ENCODE assay signal across 11 cellular contexts in the genomic region with DNA sequence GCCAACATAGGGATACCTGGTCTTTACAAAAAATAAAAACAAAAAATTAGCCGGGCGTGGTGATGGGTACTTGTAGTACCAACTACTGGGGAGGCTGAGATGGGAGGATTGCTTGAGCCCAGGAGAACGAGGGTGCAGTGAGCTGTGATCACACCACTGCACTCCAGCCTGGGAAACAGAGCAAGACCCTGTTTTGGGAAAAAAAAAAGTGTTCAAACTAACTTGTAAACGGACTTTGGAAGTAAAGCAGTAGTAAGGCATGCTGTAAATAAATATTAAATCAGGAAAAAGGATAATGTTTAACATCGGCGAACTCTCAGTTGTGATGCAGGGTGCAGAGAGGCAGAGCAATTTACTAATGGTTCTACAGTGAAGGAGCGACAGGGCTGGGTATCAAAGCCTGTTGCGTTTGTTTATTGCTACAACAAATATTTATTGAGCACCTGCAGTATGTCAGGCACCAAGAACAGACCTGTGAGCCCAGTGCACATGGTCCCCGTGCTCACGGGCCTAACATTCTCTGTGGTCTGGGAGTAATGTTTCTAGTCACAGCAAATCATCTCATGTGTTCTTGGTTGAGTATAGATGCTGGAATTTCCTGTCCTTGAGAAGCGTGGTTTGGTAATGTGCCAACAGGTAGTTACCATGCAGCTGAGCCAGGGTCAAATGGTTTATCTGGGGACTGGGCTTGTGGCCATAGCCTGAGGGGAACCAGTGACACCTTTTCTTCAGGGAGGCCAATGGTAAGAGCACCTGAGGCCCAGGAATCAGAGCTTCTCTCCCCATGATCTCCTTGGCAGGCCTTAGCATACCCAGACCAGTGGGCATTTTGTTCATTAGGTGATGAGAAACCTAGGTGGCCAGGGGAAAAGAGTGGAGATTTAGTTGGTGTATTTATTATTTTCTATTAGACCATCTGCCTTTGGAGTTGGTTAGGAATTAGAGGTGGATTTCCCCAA. TPM values are rescaled to one million over a fixed set of nuclear protein-coding genes. Genes with fewer than 3 reads are reported as not detected.
DNase-seq lines count a peak whose midpoint lies in the region; ATAC-seq and TF ChIP-seq lines count a peak whose summit lies in the region.
"Had no signal": no experiment of that assay in that cellular context is flagged by ENCODE, and none has a peak within 500 bp of the region (broad histone marks: within the 10 kb centered on the region; RNA-seq: fewer than 3 reads in every experiment).

No MANE protein-coding gene starts in this region.

- no peaks in the 10 kb centered on the region for H3K36me3 ChIP-seq in SJCRH30

- peaks cover 28% of the 10 kb centered on the region for H3K4me1 ChIP-seq in SJCRH30

- no peak overlapping the region for H3K4me3 Mint-ChIP-seq in osteocyte (ENCODE audit: unreplicated experiment)
- H3K4me3 Mint-ChIP-seq: GM23338; stimulated activated naive CD8-positive, alpha-beta T cell treated with anti-CD3 and anti-CD28 coated beads, Interleukin-15, amount 100 ng/mL, for 72 hours had no signal

- no peak for TF ChIP-seq CTCF in osteocyte (IDR thresholded peaks at IDR 0.05)

- DNase-seq in SJCRH30: peak; percentile 35 to 59
- DNase-seq in osteocyte (ENCODE audit: extremely low spot score, unreplicated experiment): peak; percentile 60
- no peak for DNase-seq in activated CD4-positive, alpha-beta T cell treated with anti-CD3 and anti-CD28 coated beads, Interleukin-2, amount 50 U/mL, for 48 hours
- no peak for DNase-seq in effector CD4-positive, alpha-beta T cell
- no peak for DNase-seq in NCI-H2081 (lab: John Stamatoyannopoulos, UW)
- DNase-seq: KG1; stimulated activated CD4-positive, alpha-beta T cell treated with anti-CD3 and anti-CD28 coated beads, Interleukin-12 subunit alpha, Interleukin-12 subunit beta, amount 100 ng/mL, for 4 hours; stimulated activated naive CD8-positive, alpha-beta T cell treated with anti-CD3 and anti-CD28 coated beads, Interleukin-15, amount 100 ng/mL, for 72 hours had no signal

- no peak overlapping the region for H3K4me3 ChIP-seq in SJCRH30
- H3K4me3 ChIP-seq: GM23338 had no signal

- ATAC-seq in GM18867 (IDR thresholded peaks at IDR 0.05; ENCODE audit: unreplicated experiment): peak; percentile 81
- peak; percentile 71 for ATAC-seq in HG02852 (IDR thresholded peaks at IDR 0.05; ENCODE audit: unreplicated experiment)
- ATAC-seq: GM23338; stimulated activated naive CD8-positive, alpha-beta T cell treated with anti-CD3 and anti-CD28 coated beads, Interleukin-15, amount 100 ng/mL, for 72 hours had no signal

- no peaks in the 10 kb centered on the region for H3K27me3 ChIP-seq in SJCRH30

- no peaks in the 10 kb centered on the region for H3K36me3 Mint-ChIP-seq in osteocyte (ENCODE audit: unreplicated experiment)

- no peaks in the 10 kb centered on the region for H3K9me3 ChIP-seq in SJCRH30 (replicated peaks)

- peaks cover 12% of the 10 kb centered on the region for H3K27me3 Mint-ChIP-seq in osteocyte (ENCODE audit: unreplicated experiment)

- H3K27ac Mint-ChIP-seq in osteocyte (ENCODE audit: unreplicated experiment): no peak overlapping the region
- H3K27ac Mint-ChIP-seq: GM23338; stimulated activated naive CD8-positive, alpha-beta T cell treated with anti-CD3 and anti-CD28 coated beads, Interleukin-15, amount 100 ng/mL, for 72 hours had no signal

- no peaks in the 10 kb centered on the region for H3K4me1 Mint-ChIP-seq in osteocyte (ENCODE audit: unreplicated experiment)
- H3K4me1 Mint-ChIP-seq: GM23338; stimulated activated naive CD8-positive, alpha-beta T cell treated with anti-CD3 and anti-CD28 coated beads, Interleukin-15, amount 100 ng/mL, for 72 hours had no signal

- H3K9me3 Mint-ChIP-seq in osteocyte (ENCODE audit: unreplicated experiment): peaks cover 8% of the 10 kb centered on the region
- H3K9me3 Mint-ChIP-seq: stimulated activated naive CD8-positive, alpha-beta T cell treated with anti-CD3 and anti-CD28 coated beads, Interleukin-15, amount 100 ng/mL, for 72 hours had no signal

- H3K27ac ChIP-seq in SJCRH30: no peak overlapping the region

RNA-seq across cellular contexts. Expression of a gene that starts 27.9 kb away (rescaled TPM):
- total RNA-seq in SJCRH30 (2014; rRNA removed; shearing (Covaris generic)): 0.12 and 0.38 TPM in 2 replicates
- 0.54 and 0.55 TPM in 2 replicates for total RNA-seq in osteocyte

RNA-seq across cellular contexts. Expression of a gene that starts 40.0 kb away (rescaled TPM):
- 32.2 and 40.9 TPM in 2 replicates for total RNA-seq in SJCRH30 (2014; rRNA removed; shearing (Covaris generic))
- 14.8 and 16.9 TPM in 2 replicates for total RNA-seq in osteocyte

Comparison
In these comparisons a context has a peak if more than half of its experiments do, and no peak if none do; other contexts are left out.
1. DNase-seq: peak in SJCRH30 (2 of 2) and osteocyte (single experiment); none in activated CD4-positive, alpha-beta T cell treated with anti-CD3 and anti-CD28 coated beads, Interleukin-2, amount 50 U/mL, for 48 hours (0 of 2), effector CD4-positive, alpha-beta T cell (single experiment) and NCI-H2081 (0 of 2).